ENCODE assay signal across 22 cellular contexts in the genomic region with DNA sequence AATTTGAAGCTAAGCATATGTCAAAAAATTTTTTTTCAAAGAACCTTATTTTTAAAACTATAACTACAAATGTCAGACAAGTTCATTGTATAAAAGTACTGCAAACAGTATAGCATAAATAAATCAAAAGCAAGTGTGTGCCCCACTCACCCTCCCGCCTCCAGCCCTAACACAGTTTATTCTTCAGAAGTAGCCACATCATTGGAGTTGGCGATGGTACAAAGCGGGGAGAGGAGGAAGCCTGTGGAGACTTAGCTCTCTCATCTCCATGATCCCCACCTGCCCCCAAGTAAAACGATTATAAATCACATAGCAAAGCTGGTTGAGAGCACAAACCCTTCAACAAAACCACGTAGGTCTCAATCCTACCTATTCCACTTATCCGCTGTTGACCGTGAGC. TPM values are rescaled to one million over a fixed set of nuclear protein-coding genes. Genes with fewer than 3 reads are reported as not detected.
A peak's percentile ranks its signal among the peaks of the same experiment; 100 is the strongest.
DNase-seq lines count a peak whose midpoint lies in the region; ATAC-seq and TF ChIP-seq lines count a peak whose summit lies in the region.
"Had no signal": no experiment of that assay in that cellular context is flagged by ENCODE, and none has a peak within 500 bp of the region (broad histone marks: within the 10 kb centered on the region; RNA-seq: fewer than 3 reads in every experiment).

No MANE protein-coding gene starts in this region.

- H3K9me3 Mint-ChIP-seq in osteocyte (ENCODE audit: unreplicated experiment), result no peaks in the 10 kb centered on the region
- H3K9me3 Mint-ChIP-seq: CD4-positive, alpha-beta T cell had no signal

- peak overlapping the region; percentile 27 for H3K27ac Mint-ChIP-seq in osteocyte (ENCODE audit: unreplicated experiment)
- H3K27ac Mint-ChIP-seq: CD4-positive, alpha-beta T cell; IgD-negative memory B cell had no signal

- WGBS in esophagus muscularis mucosa, result 47% methylated on average over 7 of the region's 7 CpGs

- no peaks in the 10 kb centered on the region for H3K4me1 ChIP-seq in DND-41 (ENCODE audit: insufficient read depth, low read length)
- H3K4me1 ChIP-seq in Karpas-422 (ENCODE audit: low read length), result peaks cover 81% of the 10 kb centered on the region
- H3K4me1 ChIP-seq in esophagus muscularis mucosa, result peaks cover 0 to 62% (median 37%) of the 10 kb centered on the region in 4 donors
- H3K4me1 ChIP-seq: BLaER1 had no signal

- TF ChIP-seq EP300 in esophagus muscularis mucosa (IDR thresholded peaks at IDR 0.05), result no peak

- peaks cover 7% of the 10 kb centered on the region for H3K36me3 Mint-ChIP-seq in osteocyte (ENCODE audit: unreplicated experiment)

- H3K27ac ChIP-seq in DND-41 (ENCODE audit: low read length) (no peak overlapping the region), Karpas-422 (ENCODE audit: low read length) (peak overlapping the region; percentile 45), esophagus muscularis mucosa (replicated peaks in 1 of 4) (peak overlapping the region in 3 of 4 donors; percentile 13 to 39 (median 35))
- H3K27ac ChIP-seq: BLaER1 had no signal

- H2AFZ ChIP-seq in DND-41 (ENCODE audit: low read depth, low read length) (no peak overlapping the region), Karpas-422 (ENCODE audit: low read length) (no peak overlapping the region)

- peak; percentile 12 for DNase-seq in DND-41
- DNase-seq in Karpas-422, result no peak
- no peak for DNase-seq in esophagus muscularis mucosa (ENCODE audit: extremely low spot score)
- DNase-seq in osteocyte (ENCODE audit: extremely low spot score, unreplicated experiment), result no peak
- DNase-seq in GF-D8 (lab: John Stamatoyannopoulos, UW), result no peak
- no peak for DNase-seq in NOMO-1 treated with DMSO at 0.1 percent for 48 hours (lab: John Stamatoyannopoulos, UW; ENCODE audit: unreplicated experiment)
- no peak for DNase-seq in H7
- DNase-seq: CD4-positive, alpha-beta T cell; DMS53; NCI-H1105 treated with DMSO at 0.1 percent for 48 hours; NCI-H146; NCI-H1930; NCI-H2107; NCI-H524; NCI-H748 treated with DMSO at 0.1 percent for 48 hours; NK-92 treated with Interleukin-12 subunit alpha and Interleukin-12 subunit beta, amount 100 ng/mL, for 24 hours; RPMI8226; SHP77; T-helper 1 cell had no signal

- peak; percentile 55; the same call in 1 of the 3 replicates for ATAC-seq in DND-41 (ENCODE audit: insufficient read depth, low read depth)
- ATAC-seq: GM12878 had no signal

- H3K9ac ChIP-seq in DND-41 (ENCODE audit: low read depth, low read length), result no peak overlapping the region
- no peak overlapping the region for H3K9ac ChIP-seq in Karpas-422 (ENCODE audit: low read length)
- H3K9ac ChIP-seq: BLaER1 had no signal

- TF ChIP-seq CTCF in DND-41 (IDR thresholded peaks at IDR 0.05; ENCODE audit: borderline replicate concordance, extremely low read depth, low read length, poor library complexity, severe bottlenecking) (no peak), esophagus muscularis mucosa (IDR thresholded peaks at IDR 0.05) (no peak), osteocyte (IDR thresholded peaks at IDR 0.05) (no peak)

- TF ChIP-seq POLR2A in esophagus muscularis mucosa (IDR thresholded peaks at IDR 0.05; ENCODE audit: low read depth), result no peak

- H3K4me1 Mint-ChIP-seq in osteocyte (ENCODE audit: unreplicated experiment), result peaks cover 25% of the 10 kb centered on the region

- H3K4me2 ChIP-seq in DND-41 (ENCODE audit: insufficient read depth, low read length) (no peak overlapping the region), Karpas-422 (ENCODE audit: low read depth, low read length, poor library complexity, severe bottlenecking) (no peak overlapping the region)
- H3K4me2 ChIP-seq: BLaER1 had no signal

- no peaks in the 10 kb centered on the region for H3K9me3 ChIP-seq in DND-41 (ENCODE audit: insufficient read depth, low read length, severe bottlenecking)
- H3K9me3 ChIP-seq in Karpas-422 (ENCODE audit: low read length), result no peaks in the 10 kb centered on the region
- H3K9me3 ChIP-seq in esophagus muscularis mucosa, result no peaks in the 10 kb centered on the region
- H3K9me3 ChIP-seq: BLaER1 had no signal

- H3K4me3 Mint-ChIP-seq in osteocyte (ENCODE audit: unreplicated experiment), result no peak overlapping the region
- H3K4me3 Mint-ChIP-seq: CD4-positive, alpha-beta T cell; IgD-negative memory B cell had no signal

- no peaks in the 10 kb centered on the region for H3K9me2 ChIP-seq in Karpas-422 (replicated peaks; ENCODE audit: insufficient read depth, low read length)

- H3K79me2 ChIP-seq in DND-41 (ENCODE audit: insufficient read depth, low read length) (peaks cover 40% of the 10 kb centered on the region), Karpas-422 (ENCODE audit: low read length) (peaks cover 97% of the 10 kb centered on the region)

- no peak overlapping the region for H3K4me3 ChIP-seq in DND-41 (ENCODE audit: low read depth in 1 of 2, low read length in 2 of 2)
- no peak overlapping the region for H3K4me3 ChIP-seq in Karpas-422 (ENCODE audit: low read length)
- no peak overlapping the region for H3K4me3 ChIP-seq in esophagus muscularis mucosa
- H3K4me3 ChIP-seq in H7 (ENCODE audit: insufficient read depth, low read depth, low read length), result no peak overlapping the region
- H3K4me3 ChIP-seq: BLaER1, GM12878 had no signal

- H3K27me3 Mint-ChIP-seq in osteocyte (ENCODE audit: unreplicated experiment), result no peaks in the 10 kb centered on the region
- H3K27me3 Mint-ChIP-seq: CD4-positive, alpha-beta T cell had no signal

- H3K36me3 ChIP-seq in DND-41 (ENCODE audit: insufficient read depth, low read length) (peaks cover 8% of the 10 kb centered on the region; the same call in 1 of the 2 replicates), Karpas-422 (ENCODE audit: insufficient read depth, low read length) (peaks cover 36% of the 10 kb centered on the region), esophagus muscularis mucosa (no peaks in the 10 kb centered on the region), H7 (replicated peaks; ENCODE audit: control insufficient read depth, insufficient read depth, low read length) (no peaks in the 10 kb centered on the region)
- H3K36me3 ChIP-seq: BLaER1 had no signal

- H4K20me1 ChIP-seq in DND-41 (ENCODE audit: insufficient read depth, low read length), result peaks cover 8% of the 10 kb centered on the region
- H4K20me1 ChIP-seq in Karpas-422 (ENCODE audit: insufficient read depth, low read depth, low read length), result no peaks in the 10 kb centered on the region
- H4K20me1 ChIP-seq: BLaER1 had no signal

- no peaks in the 10 kb centered on the region for H3K27me3 ChIP-seq in DND-41 (ENCODE audit: insufficient read depth, low read length, poor library complexity)
- H3K27me3 ChIP-seq in Karpas-422 (ENCODE audit: low read length), result no peaks in the 10 kb centered on the region
- no peaks in the 10 kb centered on the region for H3K27me3 ChIP-seq in esophagus muscularis mucosa
- no peaks in the 10 kb centered on the region for H3K27me3 ChIP-seq in H7 (ENCODE audit: control insufficient read depth, insufficient read depth, low read length)
- H3K27me3 ChIP-seq: BLaER1 had no signal

- intact Hi-C loops in esophagus muscularis mucosa (cut with DNase I), result no loop called here

RNA-seq across cellular contexts. Expression of gene FOXP1, which starts 33.6 kb away (rescaled TPM):
- total RNA-seq in Karpas-422 (2014; rRNA removed; shearing (Covaris generic); ENCODE audit: low replicate concordance), result 202 and 334 TPM in 2 replicates
- total RNA-seq in esophagus muscularis mucosa (100 to 1,000 TPM; 181 to 225 (median 205) TPM), osteocyte (195 and 198 TPM in 2 replicates)
- total RNA-seq in H7 (2014; rRNA removed; shearing (Covaris generic)), result 22.4 and 24.7 TPM in 2 replicates
